In the genomic region with DNA sequence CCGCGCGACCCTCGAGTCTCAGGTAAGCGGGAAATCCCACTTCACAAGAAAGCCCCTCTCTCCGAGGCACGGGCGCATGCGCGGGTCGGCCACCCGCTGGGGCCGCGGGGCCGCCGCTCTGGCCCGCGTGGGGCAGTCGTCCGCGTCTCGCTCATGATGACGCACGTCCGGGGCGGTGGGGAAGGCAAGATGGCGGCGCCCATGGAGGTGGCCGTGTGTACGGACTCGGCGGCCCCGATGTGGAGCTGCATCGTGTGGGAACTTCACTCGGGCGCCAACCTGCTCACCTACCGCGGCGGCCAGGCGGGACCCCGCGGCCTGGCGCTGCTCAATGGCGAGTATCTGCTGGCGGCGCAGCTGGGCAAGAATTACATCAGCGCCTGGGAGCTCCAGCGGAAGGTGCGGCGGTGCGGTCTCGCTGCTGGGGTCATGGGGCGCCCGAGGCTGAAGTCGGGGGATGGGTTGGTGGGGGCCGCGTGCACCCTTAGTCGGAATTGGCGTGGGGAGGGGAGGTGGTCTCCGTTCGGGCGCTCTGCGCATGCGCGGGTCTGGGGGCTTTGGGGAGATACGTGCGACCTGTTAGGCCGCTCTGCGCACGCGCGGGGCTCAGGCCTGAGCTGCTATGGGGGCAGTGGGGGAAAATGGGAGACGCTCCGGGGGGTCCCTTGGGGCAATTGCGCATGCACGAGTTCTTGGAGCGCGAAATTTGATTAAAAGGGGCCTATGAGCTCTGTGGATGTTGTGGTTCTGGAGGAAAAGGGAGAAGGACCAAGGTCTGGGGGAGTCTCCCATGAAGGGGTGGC, we compare ENCODE assay signal across 1 cellular context.
TF ChIP-seq lines count a peak whose summit lies in the region.

A gene with protein sequence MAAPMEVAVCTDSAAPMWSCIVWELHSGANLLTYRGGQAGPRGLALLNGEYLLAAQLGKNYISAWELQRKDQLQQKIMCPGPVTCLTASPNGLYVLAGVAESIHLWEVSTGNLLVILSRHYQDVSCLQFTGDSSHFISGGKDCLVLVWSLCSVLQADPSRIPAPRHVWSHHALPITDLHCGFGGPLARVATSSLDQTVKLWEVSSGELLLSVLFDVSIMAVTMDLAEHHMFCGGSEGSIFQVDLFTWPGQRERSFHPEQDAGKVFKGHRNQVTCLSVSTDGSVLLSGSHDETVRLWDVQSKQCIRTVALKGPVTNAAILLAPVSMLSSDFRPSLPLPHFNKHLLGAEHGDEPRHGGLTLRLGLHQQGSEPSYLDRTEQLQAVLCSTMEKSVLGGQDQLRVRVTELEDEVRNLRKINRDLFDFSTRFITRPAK (plus strand): TSS at position 181 of the 803 bp plus-strand sequence. CDS start 9 bp downstream, at position 190.

TF ChIP-seq in HEK293, 187 proteins besides CTCF, POLR2A, EP300 and RAD21 (continued from another document and continues in another):
- TF ChIP-seq, protein P1, sequence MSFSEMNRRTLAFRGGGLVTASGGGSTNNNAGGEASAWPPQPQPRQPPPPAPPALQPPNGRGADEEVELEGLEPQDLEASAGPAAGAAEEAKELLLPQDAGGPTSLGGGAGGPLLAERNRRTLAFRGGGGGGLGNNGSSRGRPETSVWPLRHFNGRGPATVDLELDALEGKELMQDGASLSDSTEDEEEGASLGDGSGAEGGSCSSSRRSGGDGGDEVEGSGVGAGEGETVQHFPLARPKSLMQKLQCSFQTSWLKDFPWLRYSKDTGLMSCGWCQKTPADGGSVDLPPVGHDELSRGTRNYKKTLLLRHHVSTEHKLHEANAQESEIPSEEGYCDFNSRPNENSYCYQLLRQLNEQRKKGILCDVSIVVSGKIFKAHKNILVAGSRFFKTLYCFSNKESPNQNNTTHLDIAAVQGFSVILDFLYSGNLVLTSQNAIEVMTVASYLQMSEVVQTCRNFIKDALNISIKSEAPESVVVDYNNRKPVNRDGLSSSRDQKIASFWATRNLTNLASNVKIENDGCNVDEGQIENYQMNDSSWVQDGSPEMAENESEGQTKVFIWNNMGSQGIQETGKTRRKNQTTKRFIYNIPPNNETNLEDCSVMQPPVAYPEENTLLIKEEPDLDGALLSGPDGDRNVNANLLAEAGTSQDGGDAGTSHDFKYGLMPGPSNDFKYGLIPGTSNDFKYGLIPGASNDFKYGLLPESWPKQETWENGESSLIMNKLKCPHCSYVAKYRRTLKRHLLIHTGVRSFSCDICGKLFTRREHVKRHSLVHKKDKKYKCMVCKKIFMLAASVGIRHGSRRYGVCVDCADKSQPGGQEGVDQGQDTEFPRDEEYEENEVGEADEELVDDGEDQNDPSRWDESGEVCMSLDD (tag by site-specific recombination; IDR thresholded peaks at IDR 0.05): peak; percentile 90
- TF ChIP-seq, protein P2, sequence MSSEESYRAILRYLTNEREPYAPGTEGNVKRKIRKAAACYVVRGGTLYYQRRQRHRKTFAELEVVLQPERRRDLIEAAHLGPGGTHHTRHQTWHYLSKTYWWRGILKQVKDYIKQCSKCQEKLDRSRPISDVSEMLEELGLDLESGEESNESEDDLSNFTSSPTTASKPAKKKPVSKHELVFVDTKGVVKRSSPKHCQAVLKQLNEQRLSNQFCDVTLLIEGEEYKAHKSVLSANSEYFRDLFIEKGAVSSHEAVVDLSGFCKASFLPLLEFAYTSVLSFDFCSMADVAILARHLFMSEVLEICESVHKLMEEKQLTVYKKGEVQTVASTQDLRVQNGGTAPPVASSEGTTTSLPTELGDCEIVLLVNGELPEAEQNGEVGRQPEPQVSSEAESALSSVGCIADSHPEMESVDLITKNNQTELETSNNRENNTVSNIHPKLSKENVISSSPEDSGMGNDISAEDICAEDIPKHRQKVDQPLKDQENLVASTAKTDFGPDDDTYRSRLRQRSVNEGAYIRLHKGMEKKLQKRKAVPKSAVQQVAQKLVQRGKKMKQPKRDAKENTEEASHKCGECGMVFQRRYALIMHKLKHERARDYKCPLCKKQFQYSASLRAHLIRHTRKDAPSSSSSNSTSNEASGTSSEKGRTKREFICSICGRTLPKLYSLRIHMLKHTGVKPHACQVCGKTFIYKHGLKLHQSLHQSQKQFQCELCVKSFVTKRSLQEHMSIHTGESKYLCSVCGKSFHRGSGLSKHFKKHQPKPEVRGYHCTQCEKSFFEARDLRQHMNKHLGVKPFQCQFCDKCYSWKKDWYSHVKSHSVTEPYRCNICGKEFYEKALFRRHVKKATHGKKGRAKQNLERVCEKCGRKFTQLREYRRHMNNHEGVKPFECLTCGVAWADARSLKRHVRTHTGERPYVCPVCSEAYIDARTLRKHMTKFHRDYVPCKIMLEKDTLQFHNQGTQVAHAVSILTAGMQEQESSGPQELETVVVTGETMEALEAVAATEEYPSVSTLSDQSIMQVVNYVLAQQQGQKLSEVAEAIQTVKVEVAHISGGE (tag by site-specific recombination; conservative IDR thresholded peaks at IDR 0.05; ENCODE audit: low read depth): peak; percentile 88
- TF ChIP-seq, protein P3, sequence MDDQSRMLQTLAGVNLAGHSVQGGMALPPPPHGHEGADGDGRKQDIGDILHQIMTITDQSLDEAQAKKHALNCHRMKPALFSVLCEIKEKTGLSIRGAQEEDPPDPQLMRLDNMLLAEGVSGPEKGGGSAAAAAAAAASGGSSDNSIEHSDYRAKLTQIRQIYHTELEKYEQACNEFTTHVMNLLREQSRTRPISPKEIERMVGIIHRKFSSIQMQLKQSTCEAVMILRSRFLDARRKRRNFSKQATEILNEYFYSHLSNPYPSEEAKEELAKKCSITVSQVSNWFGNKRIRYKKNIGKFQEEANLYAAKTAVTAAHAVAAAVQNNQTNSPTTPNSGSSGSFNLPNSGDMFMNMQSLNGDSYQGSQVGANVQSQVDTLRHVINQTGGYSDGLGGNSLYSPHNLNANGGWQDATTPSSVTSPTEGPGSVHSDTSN (CRISPR knock-in tag; IDR thresholded peaks at IDR 0.05): 0 out of 2 replicates have a peak, but pooled peaks have one; percentile 34
- peak; percentile 86 for TF ChIP-seq SP3 (tag by site-specific recombination; IDR thresholded peaks at IDR 0.05)
- TF ChIP-seq ZNF510 (tag by site-specific recombination; IDR thresholded peaks at IDR 0.05; ENCODE audit: insufficient replicate concordance): no peak
- TF ChIP-seq ZFHX2 (tag by site-specific recombination; conservative IDR thresholded peaks at IDR 0.05): 0 out of 2 replicates have a peak, but pooled peaks have one; percentile 10
- peak; percentile 39 for TF ChIP-seq SCRT2 (tag by site-specific recombination; IDR thresholded peaks at IDR 0.05)
- peak; percentile 74 for TF ChIP-seq ZNF843 (tag by site-specific recombination; IDR thresholded peaks at IDR 0.05)
- TF ChIP-seq ZNF324 (tag by site-specific recombination; IDR thresholded peaks at IDR 0.05): peak; percentile 89
- 0 out of 2 replicates have a peak, but pooled peaks have one; percentile 46 for TF ChIP-seq ZNF146 (tag by site-specific recombination; IDR thresholded peaks at IDR 0.05)
- peak; percentile 83 for TF ChIP-seq ZNF76 (tag by site-specific recombination; IDR thresholded peaks at IDR 0.05; ENCODE audit: borderline replicate concordance, low read depth)
- TF ChIP-seq, protein P4, sequence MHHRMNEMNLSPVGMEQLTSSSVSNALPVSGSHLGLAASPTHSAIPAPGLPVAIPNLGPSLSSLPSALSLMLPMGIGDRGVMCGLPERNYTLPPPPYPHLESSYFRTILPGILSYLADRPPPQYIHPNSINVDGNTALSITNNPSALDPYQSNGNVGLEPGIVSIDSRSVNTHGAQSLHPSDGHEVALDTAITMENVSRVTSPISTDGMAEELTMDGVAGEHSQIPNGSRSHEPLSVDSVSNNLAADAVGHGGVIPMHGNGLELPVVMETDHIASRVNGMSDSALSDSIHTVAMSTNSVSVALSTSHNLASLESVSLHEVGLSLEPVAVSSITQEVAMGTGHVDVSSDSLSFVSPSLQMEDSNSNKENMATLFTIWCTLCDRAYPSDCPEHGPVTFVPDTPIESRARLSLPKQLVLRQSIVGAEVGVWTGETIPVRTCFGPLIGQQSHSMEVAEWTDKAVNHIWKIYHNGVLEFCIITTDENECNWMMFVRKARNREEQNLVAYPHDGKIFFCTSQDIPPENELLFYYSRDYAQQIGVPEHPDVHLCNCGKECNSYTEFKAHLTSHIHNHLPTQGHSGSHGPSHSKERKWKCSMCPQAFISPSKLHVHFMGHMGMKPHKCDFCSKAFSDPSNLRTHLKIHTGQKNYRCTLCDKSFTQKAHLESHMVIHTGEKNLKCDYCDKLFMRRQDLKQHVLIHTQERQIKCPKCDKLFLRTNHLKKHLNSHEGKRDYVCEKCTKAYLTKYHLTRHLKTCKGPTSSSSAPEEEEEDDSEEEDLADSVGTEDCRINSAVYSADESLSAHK (tag by site-specific recombination; IDR thresholded peaks at IDR 0.05): peak; percentile 39
- TF ChIP-seq ZSCAN30 (tag by site-specific recombination; IDR thresholded peaks at IDR 0.05): peak; percentile 72; the same call in 1 of the 2 replicates
- peak; percentile 71 for TF ChIP-seq ZBTB8A (tag by site-specific recombination; IDR thresholded peaks at IDR 0.05)
- peak; percentile 55; the same call in 1 of the 2 replicates for TF ChIP-seq ZNF133 (tag by site-specific recombination; IDR thresholded peaks at IDR 0.05)
- TF ChIP-seq ZNF132 (tag by site-specific recombination; IDR thresholded peaks at IDR 0.05; ENCODE audit: borderline replicate concordance): no peak
- peak; percentile 77; the same call in 1 of the 2 replicates for TF ChIP-seq ZNF610 (tag by site-specific recombination; IDR thresholded peaks at IDR 0.05; ENCODE audit: borderline replicate concordance)
- TF ChIP-seq ZBTB7A (tag by site-specific recombination; IDR thresholded peaks at IDR 0.05; ENCODE audit: low read depth): peak; percentile 99
- TF ChIP-seq, protein P5, sequence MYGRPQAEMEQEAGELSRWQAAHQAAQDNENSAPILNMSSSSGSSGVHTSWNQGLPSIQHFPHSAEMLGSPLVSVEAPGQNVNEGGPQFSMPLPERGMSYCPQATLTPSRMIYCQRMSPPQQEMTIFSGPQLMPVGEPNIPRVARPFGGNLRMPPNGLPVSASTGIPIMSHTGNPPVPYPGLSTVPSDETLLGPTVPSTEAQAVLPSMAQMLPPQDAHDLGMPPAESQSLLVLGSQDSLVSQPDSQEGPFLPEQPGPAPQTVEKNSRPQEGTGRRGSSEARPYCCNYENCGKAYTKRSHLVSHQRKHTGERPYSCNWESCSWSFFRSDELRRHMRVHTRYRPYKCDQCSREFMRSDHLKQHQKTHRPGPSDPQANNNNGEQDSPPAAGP (tag by site-specific recombination; IDR thresholded peaks at IDR 0.05): peak; percentile 88
- TF ChIP-seq ZBTB20 (tag by site-specific recombination; IDR thresholded peaks at IDR 0.05): peak; percentile 74
- 0 out of 2 replicates have a peak, but pooled peaks have one; percentile 28 for TF ChIP-seq GLI4 (tag by site-specific recombination; IDR thresholded peaks at IDR 0.05)
- TF ChIP-seq, protein P6, sequence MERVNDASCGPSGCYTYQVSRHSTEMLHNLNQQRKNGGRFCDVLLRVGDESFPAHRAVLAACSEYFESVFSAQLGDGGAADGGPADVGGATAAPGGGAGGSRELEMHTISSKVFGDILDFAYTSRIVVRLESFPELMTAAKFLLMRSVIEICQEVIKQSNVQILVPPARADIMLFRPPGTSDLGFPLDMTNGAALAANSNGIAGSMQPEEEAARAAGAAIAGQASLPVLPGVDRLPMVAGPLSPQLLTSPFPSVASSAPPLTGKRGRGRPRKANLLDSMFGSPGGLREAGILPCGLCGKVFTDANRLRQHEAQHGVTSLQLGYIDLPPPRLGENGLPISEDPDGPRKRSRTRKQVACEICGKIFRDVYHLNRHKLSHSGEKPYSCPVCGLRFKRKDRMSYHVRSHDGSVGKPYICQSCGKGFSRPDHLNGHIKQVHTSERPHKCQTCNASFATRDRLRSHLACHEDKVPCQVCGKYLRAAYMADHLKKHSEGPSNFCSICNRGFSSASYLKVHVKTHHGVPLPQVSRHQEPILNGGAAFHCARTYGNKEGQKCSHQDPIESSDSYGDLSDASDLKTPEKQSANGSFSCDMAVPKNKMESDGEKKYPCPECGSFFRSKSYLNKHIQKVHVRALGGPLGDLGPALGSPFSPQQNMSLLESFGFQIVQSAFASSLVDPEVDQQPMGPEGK (tag by site-specific recombination; IDR thresholded peaks at IDR 0.05): peak; percentile 95
- TF ChIP-seq GLIS2 (tag by site-specific recombination; IDR thresholded peaks at IDR 0.05): peak; percentile 76
- no peak for TF ChIP-seq ZNF341 (tag by site-specific recombination; IDR thresholded peaks at IDR 0.05; ENCODE audit: low read depth)
- TF ChIP-seq KLF16 (tag by site-specific recombination; IDR thresholded peaks at IDR 0.05): peak; percentile 89
- peak; percentile 43; the same call in 1 of the 2 replicates for TF ChIP-seq ZNF391 (tag by site-specific recombination; IDR thresholded peaks at IDR 0.05; ENCODE audit: borderline replicate concordance, low read depth)
- peak; percentile 84; the same call in 1 of the 2 replicates for TF ChIP-seq KLF8 (tag by site-specific recombination; IDR thresholded peaks at IDR 0.05)
- 0 out of 2 replicates have a peak, but pooled peaks have one; percentile 53 for TF ChIP-seq ZNF239 (tag by site-specific recombination; IDR thresholded peaks at IDR 0.05)
- TF ChIP-seq SP2 (tag by site-specific recombination; IDR thresholded peaks at IDR 0.05): peak; percentile 74
- no peak for TF ChIP-seq ZNF623 (tag by site-specific recombination; IDR thresholded peaks at IDR 0.05)
- TF ChIP-seq WT1 (tag by site-specific recombination; IDR thresholded peaks at IDR 0.05): peak; percentile 45
- TF ChIP-seq, protein P7, sequence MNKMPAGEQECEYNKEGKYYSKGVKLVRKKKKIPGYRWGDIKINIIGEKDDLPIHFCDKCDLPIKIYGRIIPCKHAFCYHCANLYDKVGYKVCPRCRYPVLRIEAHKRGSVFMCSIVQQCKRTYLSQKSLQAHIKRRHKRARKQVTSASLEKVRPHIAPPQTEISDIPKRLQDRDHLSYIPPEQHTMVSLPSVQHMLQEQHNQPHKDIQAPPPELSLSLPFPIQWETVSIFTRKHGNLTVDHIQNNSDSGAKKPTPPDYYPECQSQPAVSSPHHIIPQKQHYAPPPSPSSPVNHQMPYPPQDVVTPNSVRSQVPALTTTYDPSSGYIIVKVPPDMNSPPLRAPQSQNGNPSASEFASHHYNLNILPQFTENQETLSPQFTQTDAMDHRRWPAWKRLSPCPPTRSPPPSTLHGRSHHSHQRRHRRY (tag by site-specific recombination; IDR thresholded peaks at IDR 0.05): peak; percentile 51; the same call in 1 of the 2 replicates
- TF ChIP-seq ZNF768 (tag by site-specific recombination; IDR thresholded peaks at IDR 0.05): no peak
- TF ChIP-seq, protein P8, sequence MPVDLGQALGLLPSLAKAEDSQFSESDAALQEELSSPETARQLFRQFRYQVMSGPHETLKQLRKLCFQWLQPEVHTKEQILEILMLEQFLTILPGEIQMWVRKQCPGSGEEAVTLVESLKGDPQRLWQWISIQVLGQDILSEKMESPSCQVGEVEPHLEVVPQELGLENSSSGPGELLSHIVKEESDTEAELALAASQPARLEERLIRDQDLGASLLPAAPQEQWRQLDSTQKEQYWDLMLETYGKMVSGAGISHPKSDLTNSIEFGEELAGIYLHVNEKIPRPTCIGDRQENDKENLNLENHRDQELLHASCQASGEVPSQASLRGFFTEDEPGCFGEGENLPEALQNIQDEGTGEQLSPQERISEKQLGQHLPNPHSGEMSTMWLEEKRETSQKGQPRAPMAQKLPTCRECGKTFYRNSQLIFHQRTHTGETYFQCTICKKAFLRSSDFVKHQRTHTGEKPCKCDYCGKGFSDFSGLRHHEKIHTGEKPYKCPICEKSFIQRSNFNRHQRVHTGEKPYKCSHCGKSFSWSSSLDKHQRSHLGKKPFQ (tag by site-specific recombination; IDR thresholded peaks at IDR 0.05): peak; percentile 28
- TF ChIP-seq KLF1 (tag by site-specific recombination; IDR thresholded peaks at IDR 0.05): peak; percentile 61; the same call in 1 of the 2 replicates
- TF ChIP-seq ZNF2 (tag by site-specific recombination; IDR thresholded peaks at IDR 0.05): peak; percentile 90
- TF ChIP-seq ZNF660 (tag by site-specific recombination; IDR thresholded peaks at IDR 0.05): peak; percentile 65; the same call in 1 of the 2 replicates
- TF ChIP-seq ZNF10 (tag by site-specific recombination; IDR thresholded peaks at IDR 0.05): no peak
- peak; percentile 97 for TF ChIP-seq ZNF335 (tag by site-specific recombination; conservative IDR thresholded peaks at IDR 0.05)
- peak; percentile 81 for TF ChIP-seq ZNF423 (tag by site-specific recombination; IDR thresholded peaks at IDR 0.05)
